20 cellular contexts compared by ENCODE assay signal in the genomic region with DNA sequence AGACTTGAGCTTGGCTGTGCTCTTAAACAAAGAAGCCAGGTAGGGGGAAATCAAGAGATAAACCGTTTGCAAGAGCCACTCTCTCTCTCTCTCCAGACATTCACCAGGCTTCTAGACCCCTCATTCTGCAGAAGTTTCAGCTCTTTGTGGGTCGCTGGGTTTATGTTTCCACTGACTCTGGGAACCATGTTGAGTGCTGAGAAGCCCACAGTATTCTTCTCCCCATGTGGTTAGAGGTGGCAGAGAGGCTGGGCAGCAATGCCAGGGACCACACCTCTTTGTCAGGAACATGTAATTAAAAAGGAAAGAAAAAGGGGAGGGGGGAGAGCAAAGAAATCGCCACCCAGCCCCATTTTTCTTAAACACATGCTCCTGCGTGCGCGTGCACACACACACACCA.
DNase-seq lines count a peak whose midpoint lies in the region; ATAC-seq, FAIRE-seq and TF ChIP-seq lines count a peak whose summit lies in the region.
"Had no signal": no experiment of that assay in that cellular context is flagged by ENCODE, and none has a peak within 500 bp of the region (broad histone marks: within the 10 kb centered on the region; RNA-seq: fewer than 3 reads in every experiment).

No MANE protein-coding gene starts in this region.

- H3K36me3 ChIP-seq in cardiac muscle cell (no peaks in the 10 kb centered on the region), H1 (ENCODE audit: control insufficient read depth in 2 of 4, insufficient read depth in 4 of 4, low read length in 3 of 4) (no peaks in the 10 kb centered on the region), osteoblast (ENCODE audit: insufficient read depth, low read length) (no peaks in the 10 kb centered on the region), tibial artery (no peaks in the 10 kb centered on the region)

- H3K23me2 ChIP-seq in H1 (ENCODE audit: low read depth, low read length) = no peaks in the 10 kb centered on the region

- no peaks in the 10 kb centered on the region for H3K27me3 ChIP-seq in cardiac muscle cell
- H3K27me3 ChIP-seq in H1 (replicated peaks in 1 of 4; ENCODE audit: control insufficient read depth in 3 of 4, extremely low read depth in 1 of 4, insufficient read depth in 3 of 4, low read length in 3 of 4) = no peaks in the 10 kb centered on the region
- no peaks in the 10 kb centered on the region for H3K27me3 ChIP-seq in osteoblast (ENCODE audit: insufficient read depth, low read length)
- no peaks in the 10 kb centered on the region for H3K27me3 ChIP-seq in tibial artery

- 0 out of 2 replicates have a peak overlapping the region, but pooled peaks have one; percentile 10 for H2AFZ ChIP-seq in H1 (ENCODE audit: low read length)
- no peak overlapping the region for H2AFZ ChIP-seq in osteoblast (ENCODE audit: low read length)

- H2BK5ac ChIP-seq in H1 (ENCODE audit: low read depth, low read length) = no peak overlapping the region

- H3K4ac ChIP-seq in H1 (replicated peaks; ENCODE audit: insufficient read length, low read depth, low read length) = no peak overlapping the region

- no peaks in the 10 kb centered on the region for H3K4me1 Mint-ChIP-seq in activated T-helper 2 cell treated with anti-CD3 and anti-CD28 coated beads, Interferon-gamma antibody, Interleukin-2, Interleukin-4, amounts not matched to agents 10 μg/mL and 5 μg/mL and 100 μg/mL, durations not matched to agents 14 hours and 24 hours and 36 hours (ENCODE audit: low read depth)

- no peak overlapping the region for H2AK5ac ChIP-seq in H1 (ENCODE audit: low read depth, low read length)

- FAIRE-seq in H1 (lab: Jason Lieb, UNC) = no peak
- FAIRE-seq: GM12891, RCC 7860 had no signal

- no peak overlapping the region for H2BK15ac ChIP-seq in H1 (ENCODE audit: low read length)

- no peak overlapping the region for H3K14ac ChIP-seq in H1 (ENCODE audit: insufficient read length)

- H3K9me3 ChIP-seq in cardiac muscle cell (ENCODE audit: low read depth) = no peaks in the 10 kb centered on the region
- no peaks in the 10 kb centered on the region for H3K9me3 ChIP-seq in H1 (ENCODE audit: insufficient read depth in 2 of 2, low read depth in 1 of 2, low read length in 1 of 2)
- no peaks in the 10 kb centered on the region for H3K9me3 ChIP-seq in osteoblast (ENCODE audit: low read depth, low read length)
- H3K9me3 ChIP-seq in tibial artery = no peaks in the 10 kb centered on the region

- intact Hi-C loops in left cardiac atrium (cut with DNase I) = no loop called here
- intact Hi-C loops in tibial artery (cut with DNase I; ENCODE audit: low total_unique reads) = loop anchor here (10.0 kb wide), 1 partner anchor 149 kb away; no protein-coding TSS in a partner anchor
- intact Hi-C loops in activated T-helper 2 cell treated with anti-CD3 and anti-CD28 coated beads, Interferon-gamma antibody, Interleukin-2, Interleukin-4, amounts not matched to agents 10 μg/mL and 5 μg/mL and 100 μg/mL, durations not matched to agents 14 hours and 24 hours and 36 hours (cut with micrococcal nuclease) = no loop called here

- TF ChIP-seq POLR2A in H1 (IDR thresholded peaks at IDR 0.05; ENCODE audit: control extremely low read depth in 1 of 2, low read depth in 2 of 2, low read length in 2 of 2) = no peak

- POLR2A ChIA-PET in H1 (lab: Charles Lee; ENCODE audit: partially characterized antibody) = no interaction called here

- H3K27ac ChIP-seq in cardiac muscle cell (peak overlapping the region; percentile 47), H1 (ENCODE audit: low read depth, low read length) (no peak overlapping the region), osteoblast (ENCODE audit: low read depth, low read length) (no peak overlapping the region), tibial artery (peak overlapping the region; percentile 42 to 44)
- H3K27ac ChIP-seq: HL-60 had no signal

- no peak overlapping the region for H3K18ac ChIP-seq in H1 (ENCODE audit: extremely low read depth, low read length)

- no peak overlapping the region for H2BK120ac ChIP-seq in H1 (replicated peaks; ENCODE audit: low read depth, low read length)

- no peak overlapping the region for H4K91ac ChIP-seq in H1 (replicated peaks; ENCODE audit: insufficient read length, low read length)

- TF ChIP-seq CTCF in cardiac muscle cell (IDR thresholded peaks at IDR 0.05; ENCODE audit: low read depth, low read length) = no peak
- no peak for TF ChIP-seq CTCF in H1 (IDR thresholded peaks at IDR 0.05; ENCODE audit: control extremely low read depth in 1 of 3, insufficient read depth in 1 of 3, low read depth in 1 of 3, low read length in 3 of 3)
- TF ChIP-seq CTCF in osteoblast (IDR thresholded peaks at IDR 0.05; ENCODE audit: extremely low read depth, low read depth, low read length) = no peak
- TF ChIP-seq CTCF in tibial artery (IDR thresholded peaks at IDR 0.05) = no peak

- no peaks in the 10 kb centered on the region for H3K79me1 ChIP-seq in H1 (ENCODE audit: low read depth, low read length)

- no peak overlapping the region for H3K23ac ChIP-seq in H1 (ENCODE audit: insufficient read length)

- peaks cover 8% of the 10 kb centered on the region for H3K9me3 Mint-ChIP-seq in activated T-helper 2 cell treated with anti-CD3 and anti-CD28 coated beads, Interferon-gamma antibody, Interleukin-2, Interleukin-4, amounts not matched to agents 10 μg/mL and 5 μg/mL and 100 μg/mL, durations not matched to agents 14 hours and 24 hours and 36 hours

- no peak overlapping the region for H4K5ac ChIP-seq in H1 (ENCODE audit: insufficient read length, low read depth, low read length)

- H3K27ac Mint-ChIP-seq in activated T-helper 2 cell treated with anti-CD3 and anti-CD28 coated beads, Interferon-gamma antibody, Interleukin-2, Interleukin-4, amounts not matched to agents 10 μg/mL and 5 μg/mL and 100 μg/mL, durations not matched to agents 14 hours and 24 hours and 36 hours = no peak overlapping the region

- H3K27me3 Mint-ChIP-seq in activated T-helper 2 cell treated with anti-CD3 and anti-CD28 coated beads, Interferon-gamma antibody, Interleukin-2, Interleukin-4, amounts not matched to agents 10 μg/mL and 5 μg/mL and 100 μg/mL, durations not matched to agents 14 hours and 24 hours and 36 hours (ENCODE audit: low read depth) = no peaks in the 10 kb centered on the region

- no peak overlapping the region for H2BK20ac ChIP-seq in H1 (ENCODE audit: low read length)

- H3K4me3 Mint-ChIP-seq in activated T-helper 2 cell treated with anti-CD3 and anti-CD28 coated beads, Interferon-gamma antibody, Interleukin-2, Interleukin-4, amounts not matched to agents 10 μg/mL and 5 μg/mL and 100 μg/mL, durations not matched to agents 14 hours and 24 hours and 36 hours (ENCODE audit: low read depth) = no peak overlapping the region

- DNase-seq in cardiac muscle cell (ENCODE audit: low read depth in 1 of 2, low spot score in 1 of 2) = no peak
- DNase-seq in left cardiac atrium = no peak
- no peak for DNase-seq in H1 (ENCODE audit: low read depth in 1 of 2, low spot score in 2 of 2)
- no peak for DNase-seq in osteoblast (ENCODE audit: insufficient read length, low spot score, missing footprints)
- DNase-seq in tibial artery = no peak
- DNase-seq in activated T-helper 2 cell treated with anti-CD3 and anti-CD28 coated beads, Interferon-gamma antibody, Interleukin-2, Interleukin-4, amounts not matched to agents 10 μg/mL and 5 μg/mL and 100 μg/mL, durations not matched to agents 14 hours and 24 hours and 36 hours (ENCODE audit: low spot score) = no peak
- DNase-seq in central memory CD4-positive, alpha-beta T cell = no peak
- DNase-seq: Calu3, DMS79 treated with DMSO at 0.1 percent for 48 hours, GF-D8, NCI-H1092 treated with DMSO at 0.1 percent for 48 hours, NCI-H1436, NCI-H187, NCI-H2081 treated with DMSO at 0.1 percent for 48 hours, NCI-H2171, NCI-H524, NCI-H774 had no signal

- H3K56ac ChIP-seq in H1 (replicated peaks; ENCODE audit: insufficient read length, low read depth, low read length) = no peak overlapping the region

- TF ChIP-seq RAD21 in H1 (IDR thresholded peaks at IDR 0.05 in 1 of 2, conservative IDR thresholded peaks at IDR 0.05 in 1 of 2; ENCODE audit: low read depth in 2 of 2, low read length in 2 of 2) = no peak

- H3K9ac ChIP-seq in H1 (replicated peaks in 1 of 4; ENCODE audit: extremely low read depth in 1 of 4, low read depth in 3 of 4, low read length in 3 of 4) = no peak overlapping the region

- H2BK12ac ChIP-seq in H1 (ENCODE audit: low read depth, low read length) = no peak overlapping the region

- CTCF ChIA-PET in H1 (lab: Charles Lee; ENCODE audit: partially characterized antibody) = interaction anchor here (0.7 to 1.6 kb wide), 4 partner anchors 91 to 499 kb away, joined by 3 read pairs; no protein-coding TSS in a partner anchor

- no peak overlapping the region for H3K4me3 ChIP-seq in cardiac muscle cell
- H3K4me3 ChIP-seq in H1 (ENCODE audit: extremely low read depth in 1 of 4, insufficient read depth in 2 of 4, low read depth in 3 of 4, low read length in 4 of 4) = no peak overlapping the region
- no peak overlapping the region for H3K4me3 ChIP-seq in osteoblast (ENCODE audit: insufficient read depth, low read length)
- no peak overlapping the region for H3K4me3 ChIP-seq in tibial artery

- no peak for ATAC-seq in left cardiac atrium

- no peak overlapping the region for H4K8ac ChIP-seq in H1 (ENCODE audit: extremely low read depth, insufficient read depth, low read length)

- no peaks in the 10 kb centered on the region for H3K36me3 Mint-ChIP-seq in activated T-helper 2 cell treated with anti-CD3 and anti-CD28 coated beads, Interferon-gamma antibody, Interleukin-2, Interleukin-4, amounts not matched to agents 10 μg/mL and 5 μg/mL and 100 μg/mL, durations not matched to agents 14 hours and 24 hours and 36 hours (ENCODE audit: low read depth)

- H3K4me2 ChIP-seq in H1 (ENCODE audit: insufficient read depth in 1 of 2, low read depth in 2 of 2, low read length in 2 of 2) (no peak overlapping the region), osteoblast (ENCODE audit: insufficient read depth, low read length) (peak overlapping the region; percentile 43)

- H3K79me2 ChIP-seq in H1 (ENCODE audit: control insufficient read depth in 1 of 2, insufficient read depth in 2 of 2, low read length in 2 of 2) = no peaks in the 10 kb centered on the region
- no peaks in the 10 kb centered on the region for H3K79me2 ChIP-seq in osteoblast (ENCODE audit: insufficient read depth, low read length)

- no peaks in the 10 kb centered on the region for H4K20me1 ChIP-seq in H1 (replicated peaks in 1 of 2; ENCODE audit: control insufficient read depth in 1 of 2, insufficient read depth in 2 of 2, low read length in 2 of 2)
- no peaks in the 10 kb centered on the region for H4K20me1 ChIP-seq in osteoblast (ENCODE audit: insufficient read depth, low read length)

- TF ChIP-seq EP300 in H1 (IDR thresholded peaks at IDR 0.05; ENCODE audit: borderline replicate concordance in 1 of 2, low read depth in 2 of 2, low read length in 2 of 2) = no peak

- WGBS in H1 (ENCODE audit: extremely low coverage in 1 of 2, insufficient coverage in 1 of 2, insufficient read length in 1 of 2, insufficient replicate concordance in 2 of 2, low coverage in 1 of 2, low lambda C conversion rate in 2 of 2, missing lambda C conversion rate in 1 of 2), 2 experiments = 89% methylated on average over 6 of the region's 6 CpGs; no CpG with 5 or more reads in 1 of the 2 experiments

- H3K4me1 ChIP-seq in cardiac muscle cell (ENCODE audit: low read depth) = peaks cover 26% of the 10 kb centered on the region
- no peaks in the 10 kb centered on the region for H3K4me1 ChIP-seq in H1 (replicated peaks in 1 of 4; ENCODE audit: control insufficient read depth in 3 of 4, insufficient read depth in 4 of 4, low read length in 3 of 4)
- H3K4me1 ChIP-seq in osteoblast (ENCODE audit: insufficient read depth, low read length) = peaks cover 11% of the 10 kb centered on the region
- H3K4me1 ChIP-seq in tibial artery = peaks cover 0 to 16% (median 12%) of the 10 kb centered on the region in 4 donors

Comparison
In these comparisons a context has a peak if more than half of its experiments do, and no peak if none do; other contexts are left out.
1. H3K27ac ChIP-seq: peak in cardiac muscle cell (single experiment) and tibial artery (2 of 2); none in H1 (single experiment) and osteoblast (single experiment).